18 cellular contexts compared by ENCODE assay signal in the genomic region with DNA sequence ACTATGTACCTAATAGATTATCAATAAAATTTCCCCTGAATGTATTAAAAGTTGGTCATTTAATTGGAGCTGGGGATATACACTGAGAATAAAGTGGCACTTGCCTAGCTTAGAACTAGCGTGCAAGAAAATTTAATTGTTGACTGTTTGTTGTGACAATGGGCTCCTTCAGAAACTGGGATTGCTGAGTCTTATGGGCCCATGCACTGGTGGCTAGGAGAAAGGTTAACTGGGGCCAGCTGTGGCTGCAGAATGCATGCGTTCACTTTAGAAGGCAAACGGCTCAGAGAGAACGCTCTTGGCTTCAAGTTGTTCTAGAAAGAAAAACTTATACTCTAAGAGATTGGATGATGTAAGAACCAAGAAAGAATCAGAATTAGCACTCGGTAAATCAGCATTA. TPM values are rescaled to one million over a fixed set of nuclear protein-coding genes. Genes with fewer than 3 reads are reported as not detected.
DNase-seq lines count a peak whose midpoint lies in the region; ATAC-seq lines count a peak whose summit lies in the region.
"Had no signal": no experiment of that assay in that cellular context is flagged by ENCODE, and none has a peak within 500 bp of the region (broad histone marks: within the 10 kb centered on the region; RNA-seq: fewer than 3 reads in every experiment).

No MANE protein-coding gene starts in this region.

- DNase-seq in SK-MEL-5 (ENCODE audit: low read depth, low spot score) (peak; percentile 89), T-helper 17 cell (no peak), foreskin melanocyte (peak; percentile 73), sciatic nerve (ENCODE audit: low spot score) (no peak), DMS 273 treated with DMSO at 0.1 percent for 48 hours (lab: John Stamatoyannopoulos, UW) (no peak), NCI-H2171 treated with DMSO at 0.1 percent for 48 hours (lab: John Stamatoyannopoulos, UW) (no peak)
- DNase-seq in stimulated activated CD4-positive, alpha-beta T cell treated with anti-CD3 and anti-CD28 coated beads, Interleukin-2, amount 100 ng/mL, for 48 hours: no peak
- DNase-seq: 8988T; ACHN; BE2C; C1 segment of cervical spinal cord; CD4-positive, alpha-beta memory T cell; CD4-positive, CD25-positive, alpha-beta regulatory T cell; CD8-positive, alpha-beta memory T cell; COR-L47; DMS79 treated with DMSO at 0.1 percent for 48 hours; GF-D8 had no signal

- no peaks in the 10 kb centered on the region for H3K36me3 Mint-ChIP-seq in T-helper 17 cell (ENCODE audit: low read depth)
- H3K36me3 Mint-ChIP-seq: CD4-positive, alpha-beta memory T cell; CD4-positive, CD25-positive, alpha-beta regulatory T cell had no signal

- H3K9me3 ChIP-seq in T-helper 17 cell (ENCODE audit: control insufficient read depth, low read length, poor library complexity, severe bottlenecking): no peaks in the 10 kb centered on the region

- H3K27me3 Mint-ChIP-seq in T-helper 17 cell: no peaks in the 10 kb centered on the region
- H3K27me3 Mint-ChIP-seq: CD4-positive, alpha-beta memory T cell had no signal

- peak overlapping the region; percentile 82 for H3K27ac Mint-ChIP-seq in T-helper 17 cell
- H3K27ac Mint-ChIP-seq: CD14-positive monocyte; CD4-positive, alpha-beta memory T cell; CD8-positive, alpha-beta memory T cell had no signal

- no peak overlapping the region for H3K4me3 Mint-ChIP-seq in T-helper 17 cell
- H3K4me3 Mint-ChIP-seq: CD14-positive monocyte; CD4-positive, alpha-beta memory T cell; CD4-positive, CD25-positive, alpha-beta regulatory T cell; CD8-positive, alpha-beta memory T cell had no signal

- in situ Hi-C loops in SK-MEL-5 (cut with HindIII; ENCODE audit: low pct_unique_long_range_greater_than_20kb, low sequenced_read_pairs): loop anchor here (10.0 kb wide), 1 partner anchor 390 kb away; the partner anchor contains the start of gene BCL6

- ATAC-seq in T-helper 17 cell: no peak
- peak; percentile 31 for ATAC-seq in sciatic nerve

- H3K4me1 Mint-ChIP-seq in T-helper 17 cell: peaks cover 2% of the 10 kb centered on the region

- intact Hi-C loops in sciatic nerve (cut with DNase I): no loop called here

RNA-seq across cellular contexts. Expression of gene LPP, which starts 18.7 kb away (rescaled TPM):
- total RNA-seq in SK-MEL-5 (2014; rRNA removed; shearing (Covaris generic)): 20.2 and 21.0 TPM in 2 replicates
- polyA plus RNA-seq in SK-MEL-5 (2015; cell fraction: cytosol; rRNA removed): 10.5 and 15.0 TPM in 2 replicates
- polyA plus RNA-seq in SK-MEL-5 (2015; cell fraction: nucleus; rRNA removed): 8.9 and 27.1 TPM in 2 replicates
- total RNA-seq in T-helper 17 cell: 10 to 100 TPM; 81.0 to 94.2 TPM
- total RNA-seq in sciatic nerve: 231 TPM

Comparison
In these comparisons a context has a peak if more than half of its experiments do, and no peak if none do; other contexts are left out.
1. DNase-seq: peak in SK-MEL-5 (single experiment) and foreskin melanocyte (single experiment); none in T-helper 17 cell (0 of 3), sciatic nerve (single experiment), DMS 273 treated with DMSO at 0.1 percent for 48 hours (single experiment), stimulated activated CD4-positive, alpha-beta T cell treated with anti-CD3 and anti-CD28 coated beads, Interleukin-2, amount 100 ng/mL, for 48 hours (0 of 2) and NCI-H2171 treated with DMSO at 0.1 percent for 48 hours (single experiment).